Comparison of ENCODE assay signal across 8 cellular contexts in the genomic region with DNA sequence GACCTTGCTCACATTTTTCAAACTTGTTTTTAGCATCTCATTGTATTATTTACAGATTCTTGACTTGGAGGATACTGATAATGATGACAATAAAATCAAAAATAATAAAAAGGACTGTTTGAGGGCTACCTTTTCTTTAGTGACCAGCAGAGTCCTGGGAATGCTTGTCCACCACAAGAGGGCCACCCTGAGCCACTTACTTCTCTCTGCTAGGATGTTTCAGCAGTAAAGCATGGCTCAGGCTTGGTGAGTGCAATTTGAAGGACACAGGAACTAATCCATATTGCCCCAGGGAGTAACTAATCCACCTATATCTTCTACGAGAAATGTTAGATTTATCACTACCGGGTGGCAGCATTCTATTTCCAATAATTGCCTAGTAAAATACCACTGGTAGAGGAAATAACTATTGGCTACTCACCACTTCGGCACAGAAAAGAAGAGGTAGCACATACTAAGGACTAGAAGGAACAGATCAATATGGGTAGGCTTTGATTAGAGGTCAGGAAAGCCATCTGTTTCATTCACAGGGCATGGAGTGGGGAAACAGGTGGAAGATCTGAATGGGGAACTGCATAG. TPM values are rescaled to one million over a fixed set of nuclear protein-coding genes. Genes with fewer than 3 reads are reported as not detected.
DNase-seq lines count a peak whose midpoint lies in the region; ATAC-seq and TF ChIP-seq lines count a peak whose summit lies in the region.

No MANE protein-coding gene starts in this region.

- no peak overlapping the region for H2BK120ac ChIP-seq in mesendoderm (ENCODE audit: low read depth, low read length)

- no peak overlapping the region for H3K4me3 Mint-ChIP-seq in activated CD4-positive, alpha-beta T cell treated with anti-CD3 and anti-CD28 coated beads, Interleukin-2, amount 10 ng/mL, durations not matched to agents 7 days and 5 days

- H3K4me1 Mint-ChIP-seq in activated CD4-positive, alpha-beta T cell treated with anti-CD3 and anti-CD28 coated beads, Interleukin-2, amount 10 ng/mL, durations not matched to agents 7 days and 5 days = peaks cover 10% of the 10 kb centered on the region

- no peak overlapping the region for H3K27ac Mint-ChIP-seq in activated CD4-positive, alpha-beta T cell treated with anti-CD3 and anti-CD28 coated beads, Interleukin-2, amount 10 ng/mL, durations not matched to agents 7 days and 5 days

- no peak overlapping the region for H3K4me3 ChIP-seq in mesendoderm (ENCODE audit: low read length)

- CTCF ChIA-PET in activated CD4-positive, alpha-beta T cell treated with anti-CD3 and anti-CD28 coated beads, Interleukin-2, amount 10 ng/mL, durations not matched to agents 7 days and 5 days (lab: Charles Lee) = interaction anchor here (2.9 kb wide), 1 partner anchor 74 kb away, joined by 17 read pairs; no protein-coding TSS in a partner anchor

- no peaks in the 10 kb centered on the region for H3K79me2 ChIP-seq in mesendoderm (ENCODE audit: control insufficient read depth, insufficient read depth, low read length)

- H3K4me1 ChIP-seq in mesendoderm (ENCODE audit: control insufficient read depth, low read depth, low read length) = no peaks in the 10 kb centered on the region

- H3K9me3 Mint-ChIP-seq in activated CD4-positive, alpha-beta T cell treated with anti-CD3 and anti-CD28 coated beads, Interleukin-2, amount 10 ng/mL, durations not matched to agents 7 days and 5 days = no peaks in the 10 kb centered on the region

- no peaks in the 10 kb centered on the region for H3K27me3 Mint-ChIP-seq in activated CD4-positive, alpha-beta T cell treated with anti-CD3 and anti-CD28 coated beads, Interleukin-2, amount 10 ng/mL, durations not matched to agents 7 days and 5 days

- no peak overlapping the region for H3K27ac ChIP-seq in mesendoderm (ENCODE audit: low read depth, low read length)

- H3K79me1 ChIP-seq in mesendoderm (ENCODE audit: low read length) = no peaks in the 10 kb centered on the region

- no peak overlapping the region for H2AK5ac ChIP-seq in mesendoderm (ENCODE audit: low read length)

- no peaks in the 10 kb centered on the region for H3K36me3 Mint-ChIP-seq in activated CD4-positive, alpha-beta T cell treated with anti-CD3 and anti-CD28 coated beads, Interleukin-2, amount 10 ng/mL, durations not matched to agents 7 days and 5 days (ENCODE audit: low read depth)

- no peak overlapping the region for H3K56ac ChIP-seq in mesendoderm (ENCODE audit: low read length)

- DNase-seq in AG09319 (ENCODE audit: extremely low read depth, low read depth) (peak; percentile 49), NCI-H460 (ENCODE audit: extremely low read depth, low read depth) (peak; percentile 30), mesendoderm (peak; percentile 78)
- peak; percentile 67 for DNase-seq in activated CD4-positive, alpha-beta T cell treated with anti-CD3 and anti-CD28 coated beads, Interleukin-2, amount 10 ng/mL, durations not matched to agents 7 days and 5 days
- DNase-seq in effector CD8-positive, alpha-beta T cell (lab: John Stamatoyannopoulos, UW) = peak; percentile 3
- DNase-seq in stimulated activated CD8-positive, alpha-beta memory T cell treated with anti-CD3 and anti-CD28 coated beads, Interleukin-15, amount 100 ng/mL, for 48 hours (ENCODE audit: low read depth in 2 of 2) = peak; percentile 25 to 27

- H3K9ac ChIP-seq in mesendoderm (ENCODE audit: low read length) = no peak overlapping the region

- ATAC-seq in GM18858 (IDR thresholded peaks at IDR 0.05; ENCODE audit: unreplicated experiment) (peak; percentile 92), HG03060 (IDR thresholded peaks at IDR 0.05; ENCODE audit: low read depth, unreplicated experiment) (peak; percentile 77)

- TF ChIP-seq CTCF in AG09319 (IDR thresholded peaks at IDR 0.05; ENCODE audit: low read depth, low read length) = peak; percentile 97

- H3K27me3 ChIP-seq in mesendoderm (ENCODE audit: insufficient read depth, low read length, poor library complexity) = no peaks in the 10 kb centered on the region

- no peak overlapping the region for H4K5ac ChIP-seq in mesendoderm (ENCODE audit: low read length)

- H3K36me3 ChIP-seq in mesendoderm (ENCODE audit: control insufficient read depth, insufficient read depth, low read length) = no peaks in the 10 kb centered on the region

- no peak overlapping the region for H3K4ac ChIP-seq in mesendoderm (ENCODE audit: low read depth, low read length)

- WGBS in mesendoderm (ENCODE audit: extremely low coverage, insufficient coverage, low lambda C conversion rate) = no CpG with 5 or more reads among the region's 3 CpGs

- H3K18ac ChIP-seq in mesendoderm (ENCODE audit: low read length) = no peak overlapping the region

- no peak overlapping the region for H2BK5ac ChIP-seq in mesendoderm (ENCODE audit: low read length)

- no peak overlapping the region for H2BK15ac ChIP-seq in mesendoderm (replicated peaks; ENCODE audit: low read depth)

- H4K8ac ChIP-seq in mesendoderm (ENCODE audit: low read depth, low read length) = no peak overlapping the region

- no peak overlapping the region for H3K23ac ChIP-seq in mesendoderm (ENCODE audit: low read length)

- H3K4me2 ChIP-seq in mesendoderm (ENCODE audit: low read length) = no peak overlapping the region

- POLR2A ChIA-PET in activated CD4-positive, alpha-beta T cell treated with anti-CD3 and anti-CD28 coated beads, Interleukin-2, amount 10 ng/mL, durations not matched to agents 7 days and 5 days (lab: Charles Lee) = no interaction called here

RNA-seq across cellular contexts. Expression of a gene that starts 5.8 kb away (rescaled TPM):
- 0.09 TPM in 1 of 2 replicates, not detected in the other for total RNA-seq in NCI-H460 (2014; rRNA removed; shearing (Covaris generic))
- polyA plus RNA-seq in NCI-H460 (2014; cell fraction: nucleus; rRNA removed) = not detected in 2 replicates
- total RNA-seq in activated CD4-positive, alpha-beta T cell treated with anti-CD3 and anti-CD28 coated beads, Interleukin-2, amount 10 ng/mL, durations not matched to agents 7 days and 5 days = 1 to 10 TPM; 2.7 to 4.4 TPM
- 4.3 TPM for polyA plus RNA-seq in mesendoderm (2013, experiment 1 of 2)
- 5.0 TPM for polyA plus RNA-seq in mesendoderm (2013, experiment 2 of 2)

Comparison
In these comparisons a context has a peak if more than half of its experiments do, and no peak if none do; other contexts are left out.
1. DNase-seq: peak in every context shown above with its lines; median percentile 78 in mesendoderm; 67 in activated CD4-positive, alpha-beta T cell treated with anti-CD3 and anti-CD28 coated beads, Interleukin-2, amount 10 ng/mL, durations not matched to agents 7 days and 5 days; 49 in AG09319; 30 in NCI-H460; 26 in stimulated activated CD8-positive, alpha-beta memory T cell treated with anti-CD3 and anti-CD28 coated beads, Interleukin-15, amount 100 ng/mL, for 48 hours; 3 in effector CD8-positive, alpha-beta T cell.